ENCODE assay signal across 8 cellular contexts in genomic region chr4:7939377-7940108, GRCh38. TPM values are rescaled to one million over a fixed set of nuclear protein-coding genes. Genes with fewer than 3 reads are reported as not detected.
A peak's percentile ranks its signal among the peaks of the same experiment; 100 is the strongest.
DNase-seq lines count a peak whose midpoint lies in the region; ATAC-seq and TF ChIP-seq lines count a peak whose summit lies in the region.

A gene with protein sequence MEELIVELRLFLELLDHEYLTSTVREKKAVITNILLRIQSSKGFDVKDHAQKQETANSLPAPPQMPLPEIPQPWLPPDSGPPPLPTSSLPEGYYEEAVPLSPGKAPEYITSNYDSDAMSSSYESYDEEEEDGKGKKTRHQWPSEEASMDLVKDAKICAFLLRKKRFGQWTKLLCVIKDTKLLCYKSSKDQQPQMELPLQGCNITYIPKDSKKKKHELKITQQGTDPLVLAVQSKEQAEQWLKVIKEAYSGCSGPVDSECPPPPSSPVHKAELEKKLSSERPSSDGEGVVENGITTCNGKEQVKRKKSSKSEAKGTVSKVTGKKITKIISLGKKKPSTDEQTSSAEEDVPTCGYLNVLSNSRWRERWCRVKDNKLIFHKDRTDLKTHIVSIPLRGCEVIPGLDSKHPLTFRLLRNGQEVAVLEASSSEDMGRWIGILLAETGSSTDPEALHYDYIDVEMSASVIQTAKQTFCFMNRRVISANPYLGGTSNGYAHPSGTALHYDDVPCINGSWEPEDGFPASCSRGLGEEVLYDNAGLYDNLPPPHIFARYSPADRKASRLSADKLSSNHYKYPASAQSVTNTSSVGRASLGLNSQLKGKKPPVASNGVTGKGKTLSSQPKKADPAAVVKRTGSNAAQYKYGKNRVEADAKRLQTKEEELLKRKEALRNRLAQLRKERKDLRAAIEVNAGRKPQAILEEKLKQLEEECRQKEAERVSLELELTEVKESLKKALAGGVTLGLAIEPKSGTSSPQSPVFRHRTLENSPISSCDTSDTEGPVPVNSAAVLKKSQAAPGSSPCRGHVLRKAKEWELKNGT (minus strand): TSS chr4:7939861. CDS start chr4:7872078, 67,783 bp downstream.

- peak within 1 kb of the TSS; percentile 77 to 97 (median 81) for H3K4me3 Mint-ChIP-seq in brain

- H3K36me3 ChIP-seq in ES-I3 (ENCODE audit: insufficient read depth, low read length) = no peaks in the 10 kb centered on the region
- H3K36me3 ChIP-seq in aorta (ENCODE audit: control insufficient read depth in 1 of 2, insufficient read depth in 2 of 2, low read length in 1 of 2) = no peaks in the 10 kb centered on the region

- ATAC-seq in sciatic nerve = peak; percentile 94
- ATAC-seq in aorta (ENCODE audit: low FRiP score) = peak; percentile 96

- peak within 1 kb of the TSS; percentile 76 for H3K27ac ChIP-seq in VCaP
- peak within 1 kb of the TSS in 1 of 2 donors; percentile 63 for H3K27ac ChIP-seq in aorta (ENCODE audit: low read depth in 1 of 2, low read length in 2 of 2)

- H3K4me1 Mint-ChIP-seq in brain = peaks cover 49% of the 10 kb centered on the region

- intact Hi-C loops in sciatic nerve (cut with DNase I) = no loop called here
- intact Hi-C loops in aorta (cut with DNase I) = loop anchor here (5.0 kb wide), 2 partner anchors 37 to 97 kb away; no protein-coding TSS in a partner anchor

- H3K27me3 Mint-ChIP-seq in brain = peaks cover 16% of the 10 kb centered on the region

- peaks cover 0 to 2% (median 0%) of the 10 kb centered on the region in 5 experiments for H3K9me3 Mint-ChIP-seq in brain

- H3K4me3 ChIP-seq in iPS-11a (ENCODE audit: low read depth, low read length) (peak within 1 kb of the TSS; percentile 72), aorta (ENCODE audit: low read length in 2 of 2) (peak within 1 kb of the TSS; percentile 23 to 96)

- H3K4me1 ChIP-seq in ES-I3 (ENCODE audit: insufficient read depth, low read length) (peaks cover 12% of the 10 kb centered on the region; the same call in 1 of the 2 replicates), aorta (ENCODE audit: control insufficient read depth in 1 of 2, insufficient read depth in 2 of 2, low read length in 2 of 2) (no peaks in the 10 kb centered on the region)

- H3K9me3 ChIP-seq in ES-I3 (ENCODE audit: control insufficient read depth, insufficient read depth, low read length) = no peaks in the 10 kb centered on the region
- H3K9me3 ChIP-seq in aorta (ENCODE audit: control insufficient read depth, low read length) = no peaks in the 10 kb centered on the region

- H3K27me3 ChIP-seq in aorta (ENCODE audit: control insufficient read depth in 1 of 2, insufficient read depth in 2 of 2, low read length in 1 of 2) = no peaks in the 10 kb centered on the region

- TF ChIP-seq CTCF in VCaP (conservative IDR thresholded peaks at IDR 0.05) (no peak), brain (conservative IDR thresholded peaks at IDR 0.05) (no peak)

- WGBS in aorta, 2 donors = 0 to 1% methylated on average over 79 to 96 of the region's 96 CpGs

- peak within 1 kb of the TSS; percentile 53 for H3K9ac ChIP-seq in ES-I3 (ENCODE audit: low read depth, low read length)

- POLR2A ChIA-PET in HEK293T (lab: Yijun Ruan, JAX) = interaction anchor here (0.7 to 1.5 kb wide), 9 partner anchors 9 to 96 kb away, joined by 3 to 10 read pairs (median 4); no protein-coding TSS in a partner anchor

- CTCF ChIA-PET in HEK293T (lab: Yijun Ruan, JAX) = interaction anchor here (1.0 kb wide), 2 partner anchors 133 to 135 kb away, joined by 3 read pairs; no protein-coding TSS in a partner anchor

- DNase-seq in HEK293T (ENCODE audit: extremely low spot score) (peak; percentile 99), NCI-H1694 treated with DMSO at 0.1 percent for 48 hours (lab: John Stamatoyannopoulos, UW) (peak; percentile 63), sciatic nerve (ENCODE audit: low spot score) (peak; percentile 95), aorta (peak; percentile 91 to 95)

- peak within 1 kb of the TSS; percentile 90 to 93 (median 91) for H3K27ac Mint-ChIP-seq in brain

- H3K36me3 Mint-ChIP-seq in brain = peaks cover 1% of the 10 kb centered on the region

TF ChIP-seq in HEK293T, 16 proteins besides CTCF, POLR2A, EP300 and RAD21:
- TF ChIP-seq ZNF384 (IDR thresholded peaks at IDR 0.05) = no peak
- TF ChIP-seq CTBP1 (IDR thresholded peaks at IDR 0.05; ENCODE audit: borderline replicate concordance) = no peak
- no peak; the same call in 1 of the 2 replicates for TF ChIP-seq TARDBP (IDR thresholded peaks at IDR 0.05)
- no peak for TF ChIP-seq SP1 (IDR thresholded peaks at IDR 0.05)
- TF ChIP-seq FOXK2 (IDR thresholded peaks at IDR 0.05) = no peak
- TF ChIP-seq NFRKB (IDR thresholded peaks at IDR 0.05) = no peak
- TF ChIP-seq, protein P1, sequence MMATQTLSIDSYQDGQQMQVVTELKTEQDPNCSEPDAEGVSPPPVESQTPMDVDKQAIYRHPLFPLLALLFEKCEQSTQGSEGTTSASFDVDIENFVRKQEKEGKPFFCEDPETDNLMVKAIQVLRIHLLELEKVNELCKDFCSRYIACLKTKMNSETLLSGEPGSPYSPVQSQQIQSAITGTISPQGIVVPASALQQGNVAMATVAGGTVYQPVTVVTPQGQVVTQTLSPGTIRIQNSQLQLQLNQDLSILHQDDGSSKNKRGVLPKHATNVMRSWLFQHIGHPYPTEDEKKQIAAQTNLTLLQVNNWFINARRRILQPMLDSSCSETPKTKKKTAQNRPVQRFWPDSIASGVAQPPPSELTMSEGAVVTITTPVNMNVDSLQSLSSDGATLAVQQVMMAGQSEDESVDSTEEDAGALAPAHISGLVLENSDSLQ (IDR thresholded peaks at IDR 0.05) = no peak

RNA-seq across cellular contexts. Expression of the gene that starts here (rescaled TPM):
- polyA plus RNA-seq in brain (ENCODE audit: insufficient read depth, low read depth, low replicate concordance) (15.3 TPM), aorta (10 to 100 TPM in 1 of 2 donors, 1 to 10 TPM in 1; 4.6 to 13.3 TPM)
- total RNA-seq in sciatic nerve (64.5 TPM), aorta (10 to 100 TPM; 40.5 to 60.5 TPM)
